9 cellular contexts compared by ENCODE assay signal in genomic region chr11:66328036-66328306, GRCh38. TPM values are rescaled to one million over a fixed set of nuclear protein-coding genes. Genes with fewer than 3 reads are reported as not detected.
DNase-seq lines count a peak whose midpoint lies in the region; ATAC-seq and TF ChIP-seq lines count a peak whose summit lies in the region.
"Had no signal": no experiment of that assay in that cellular context is flagged by ENCODE, and none has a peak within 500 bp of the region (broad histone marks: within the 10 kb centered on the region; RNA-seq: fewer than 3 reads in every experiment).

No MANE protein-coding gene starts in this region.

- H4K12ac ChIP-seq in trophoblast cell (ENCODE audit: low read depth, low read length): no peak overlapping the region

- WGBS in trophoblast cell (ENCODE audit: extremely low coverage, insufficient coverage, insufficient read length): no CpG with 5 or more reads among the region's 2 CpGs

- no TSS peak for BruUV-seq in Panc1 (replicated peaks; lab: Mats Ljungman, UMichigan)

- peaks cover 18% of the 10 kb centered on the region for H3K4me1 ChIP-seq in Panc1 (ENCODE audit: control insufficient read depth, insufficient read depth, low read length)
- peaks cover 42 to 44% of the 10 kb centered on the region in 2 experiments for H3K4me1 ChIP-seq in trophoblast cell (ENCODE audit: control insufficient read depth in 1 of 2, insufficient read depth in 2 of 2, low read length in 2 of 2)

- POLR2A ChIA-PET in Panc1 (lab: Charles Lee): no interaction called here

- peak overlapping the region; percentile 53 for H2BK12ac ChIP-seq in trophoblast cell (ENCODE audit: low read length)

- H3K9me3 Mint-ChIP-seq in chondrocyte (ENCODE audit: low read depth): no peaks in the 10 kb centered on the region

- H2AK5ac ChIP-seq in trophoblast cell (ENCODE audit: low read length): peak overlapping the region; percentile 2

- ATAC-seq in Panc1 (peak; percentile 45), GM18867 (IDR thresholded peaks at IDR 0.05; ENCODE audit: unreplicated experiment) (no peak), GM18909 (IDR thresholded peaks at IDR 0.05; ENCODE audit: poor library complexity, unreplicated experiment) (no peak)

- no peak overlapping the region for H3K14ac ChIP-seq in trophoblast cell (ENCODE audit: low read length)

- peak overlapping the region; percentile 92 for H4K91ac ChIP-seq in trophoblast cell (ENCODE audit: low read depth, low read length)

- TF ChIP-seq CTCF in Panc1 (IDR thresholded peaks at IDR 0.05) (no peak), chondrocyte (IDR thresholded peaks at IDR 0.05) (no peak)

- H3K79me2 ChIP-seq in trophoblast cell (ENCODE audit: control insufficient read depth, insufficient read depth, low read length, poor library complexity): peaks cover 2% of the 10 kb centered on the region

- CTCF ChIA-PET in Panc1 (lab: Charles Lee): no interaction called here

- no peak overlapping the region for H2BK120ac ChIP-seq in trophoblast cell (ENCODE audit: insufficient read depth, low read length, poor library complexity)

- H3K18ac ChIP-seq in trophoblast cell (ENCODE audit: low read length): no peak overlapping the region

- peak overlapping the region; percentile 90 for H3K27ac Mint-ChIP-seq in chondrocyte (ENCODE audit: unreplicated experiment)

- H3K36me3 ChIP-seq in Panc1 (ENCODE audit: control insufficient read depth, insufficient read depth, low read length) (no peaks in the 10 kb centered on the region), trophoblast cell (ENCODE audit: control insufficient read depth in 1 of 2, insufficient read depth in 2 of 2, low read length in 2 of 2) (peaks cover 0 to 7% of the 10 kb centered on the region in 2 experiments)

- peaks cover 3% of the 10 kb centered on the region for H3K36me3 Mint-ChIP-seq in chondrocyte (ENCODE audit: low read depth)

- no peak overlapping the region for H3K9ac ChIP-seq in trophoblast cell (ENCODE audit: low read length)

- peaks cover 23% of the 10 kb centered on the region for H3K79me1 ChIP-seq in trophoblast cell (ENCODE audit: low read length)

- no peaks in the 10 kb centered on the region for H3K9me3 ChIP-seq in Panc1 (ENCODE audit: control insufficient read depth, insufficient read depth, low read depth, low read length)
- peaks cover 4% of the 10 kb centered on the region for H3K9me3 ChIP-seq in trophoblast cell (ENCODE audit: insufficient read depth, low read depth, low read length)

- no peak overlapping the region for H3K27ac ChIP-seq in Panc1 (ENCODE audit: low read length)
- no peak overlapping the region for H3K27ac ChIP-seq in trophoblast cell (ENCODE audit: low read depth, low read length)

- H3K4me2 ChIP-seq in trophoblast cell (ENCODE audit: low read length): no peak overlapping the region

- H2BK5ac ChIP-seq in trophoblast cell (ENCODE audit: low read depth, low read length, poor library complexity): no peak overlapping the region

- H3K27me3 ChIP-seq in Panc1 (ENCODE audit: control insufficient read depth, insufficient read depth, low read length) (no peaks in the 10 kb centered on the region), trophoblast cell (ENCODE audit: insufficient read depth, low read length) (no peaks in the 10 kb centered on the region)

- no peak overlapping the region for H4K8ac ChIP-seq in trophoblast cell (ENCODE audit: low read depth, low read length)

- in situ Hi-C loops in Panc1 (cut with HindIII; ENCODE audit: low pct_unique_long_range_greater_than_20kb, low sequenced_read_pairs): no loop called here

- no peak overlapping the region for H3K23ac ChIP-seq in trophoblast cell (ENCODE audit: low read length)

- DNase-seq in EL: peak; percentile 56
- DNase-seq in Panc1 (ENCODE audit: low read depth, low spot score): no peak
- no peak for DNase-seq in chondrocyte (ENCODE audit: low spot score)
- DNase-seq in trophoblast cell: no peak
- no peak for DNase-seq in NCI-H1105 treated with DMSO at 0.1 percent for 48 hours (lab: John Stamatoyannopoulos, UW)
- DNase-seq in activated CD8-positive, alpha-beta memory T cell treated with anti-CD3 and anti-CD28 coated beads, Interleukin-2, amount 50 U/mL, for 48 hours: no peak

- H3K4me1 Mint-ChIP-seq in chondrocyte (ENCODE audit: low read depth): peaks cover 47% of the 10 kb centered on the region

- no peaks in the 10 kb centered on the region for H3K27me3 Mint-ChIP-seq in chondrocyte (ENCODE audit: low read depth)

- no peak overlapping the region for H3K4ac ChIP-seq in trophoblast cell (ENCODE audit: low read depth, low read length)

- no peak overlapping the region for H2AFZ ChIP-seq in trophoblast cell (ENCODE audit: insufficient read depth, low read length, poor library complexity)

- H3K4me3 Mint-ChIP-seq in chondrocyte (ENCODE audit: unreplicated experiment): no peak overlapping the region

- no peak overlapping the region for H3K4me3 ChIP-seq in Panc1 (ENCODE audit: low read depth in 2 of 2, low read length in 2 of 2)
- no peak overlapping the region for H3K4me3 ChIP-seq in trophoblast cell (ENCODE audit: low read depth, low read length)

- intact Hi-C loops in Panc1 (cut with micrococcal nuclease; ENCODE audit: unreplicated experiment): loop anchor here (2.0 kb wide), 1 partner anchor 15 kb away; no protein-coding TSS in a partner anchor

RNA-seq across cellular contexts. Expression of gene RIN1, which starts 8.3 kb away (rescaled TPM):
- 21.7 TPM for total RNA-seq in Panc1 (2021; ENCODE audit: unreplicated experiment)
- polyA plus RNA-seq in Panc1 (2012; ENCODE audit: insufficient read length): 14.2 TPM
- 7.1 to 7.7 TPM (median 7.2 TPM) in 3 replicates for total RNA-seq in chondrocyte
- 3.6 and 3.7 TPM in 2 replicates for polyA plus RNA-seq in trophoblast cell (2013)

RNA-seq across cellular contexts. Expression of gene CD248, which starts 11.1 kb away (rescaled TPM):
- total RNA-seq in Panc1 (2021; ENCODE audit: unreplicated experiment) (0.15 TPM), chondrocyte (44.5 to 113 TPM (median 109 TPM) in 3 replicates)
- polyA plus RNA-seq in Panc1 (2012; ENCODE audit: insufficient read length): not detected
- 22.3 and 23.5 TPM in 2 replicates for polyA plus RNA-seq in trophoblast cell (2013)

RNA-seq across cellular contexts. Expression of gene BRMS1, which starts 16.9 kb away (rescaled TPM):
- total RNA-seq in Panc1 (2021; ENCODE audit: unreplicated experiment): 80.5 TPM
- polyA plus RNA-seq in Panc1 (2012; ENCODE audit: insufficient read length): 89.0 TPM
- 22.4 to 23.6 TPM (median 23.3 TPM) in 3 replicates for total RNA-seq in chondrocyte
- 39.3 and 39.5 TPM in 2 replicates for polyA plus RNA-seq in trophoblast cell (2013)

RNA-seq across cellular contexts. Expression of gene B4GAT1, which starts 19.5 kb away (rescaled TPM):
- total RNA-seq in Panc1 (2021; ENCODE audit: unreplicated experiment): 29.3 TPM
- polyA plus RNA-seq in Panc1 (2012; ENCODE audit: insufficient read length): 58.0 TPM
- 18.2 to 30.4 TPM (median 21.1 TPM) in 3 replicates for total RNA-seq in chondrocyte
- polyA plus RNA-seq in trophoblast cell (2013): 15.7 and 15.9 TPM in 2 replicates

RNA-seq across cellular contexts. Expression of gene TMEM151A, which starts 36.3 kb away (rescaled TPM):
- total RNA-seq in Panc1 (2021; ENCODE audit: unreplicated experiment) (11.0 TPM), chondrocyte (2.0 to 4.7 TPM (median 4.3 TPM) in 3 replicates)
- polyA plus RNA-seq in Panc1 (2012; ENCODE audit: insufficient read length): 16.8 TPM
- 0.10 and 0.12 TPM in 2 replicates for polyA plus RNA-seq in trophoblast cell (2013)
- total RNA-seq: dermis blood vessel endothelial cell had no signal

Comparison
In these comparisons a context has a peak if more than half of its experiments do, and no peak if none do; other contexts are left out.
1. RNA of gene CD248, which starts 11.1 kb away (total RNA-seq): 44.5 to 113 TPM in chondrocyte; 0.15 TPM in Panc1 (single experiment); every median in the first group is over 10 times any median in the second.